Comparison of ENCODE assay signal across 8 cellular contexts in the genomic region with DNA sequence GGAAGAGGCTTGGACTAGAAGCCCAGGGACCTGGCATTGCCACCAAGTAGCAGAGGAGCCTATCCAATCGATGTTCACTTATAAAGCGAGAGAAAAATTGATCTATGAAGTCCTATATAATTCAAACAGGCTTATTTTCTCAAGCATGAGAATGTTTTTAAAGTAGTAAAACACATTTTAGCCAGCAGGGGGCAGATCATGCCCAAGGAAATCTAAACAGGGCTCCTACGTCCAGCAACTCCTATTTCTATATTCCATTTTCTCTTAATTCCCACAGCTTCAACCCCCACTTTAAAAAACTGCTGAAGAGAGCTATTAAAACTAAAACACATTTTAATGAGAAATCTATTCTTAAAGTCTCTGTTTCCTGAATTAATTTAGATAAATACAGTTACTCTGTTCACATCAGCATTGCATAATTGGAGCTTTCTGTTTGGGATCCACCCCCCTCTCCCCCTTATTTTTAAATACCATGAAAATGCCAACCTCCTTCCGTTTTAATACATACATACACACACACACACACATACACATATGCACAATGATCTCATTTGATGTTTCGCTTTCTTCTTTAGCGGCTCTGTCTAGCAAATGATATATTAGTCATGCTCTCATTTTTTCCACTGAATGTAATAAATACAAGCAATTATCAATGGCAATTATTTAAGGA.
DNase-seq lines count a peak whose midpoint lies in the region; ATAC-seq and TF ChIP-seq lines count a peak whose summit lies in the region.

No MANE protein-coding gene starts in this region.

- ATAC-seq in GM21619 (IDR thresholded peaks at IDR 0.05; ENCODE audit: unreplicated experiment) (peak; percentile 48), HG03280 (IDR thresholded peaks at IDR 0.05; ENCODE audit: unreplicated experiment) (no peak)

- no peak overlapping the region for H3K4me3 Mint-ChIP-seq in neural crest cell

- DNase-seq in Caki2 (ENCODE audit: low read depth) (peak; percentile 33), NCI-H128 (lab: John Stamatoyannopoulos, UW; ENCODE audit: unreplicated experiment) (peak; percentile 10), SK-N-MC (ENCODE audit: low read depth, low spot score) (peak; percentile 97), fibroblast of gingiva (ENCODE audit: low read depth) (peak; percentile 52), neural crest cell (ENCODE audit: low read depth, low spot score) (peak; percentile 40)
- no peak for DNase-seq in NK-92 treated with Interleukin-12 subunit alpha and Interleukin-12 subunit beta, amount 100 ng/mL, for 24 hours (lab: John Stamatoyannopoulos, UW)

- no peaks in the 10 kb centered on the region for H3K9me3 Mint-ChIP-seq in neural crest cell

- H3K4me3 ChIP-seq in SK-N-MC: peak overlapping the region; percentile 42

- H3K27me3 Mint-ChIP-seq in neural crest cell (ENCODE audit: low read depth): no peaks in the 10 kb centered on the region

- H3K4me1 Mint-ChIP-seq in neural crest cell: peaks cover 50% of the 10 kb centered on the region

- in situ Hi-C loops in Caki2 (cut with HindIII; ENCODE audit: low pct_unique_long_range_greater_than_20kb, low sequenced_read_pairs): no loop called here

- peak; percentile 86 for TF ChIP-seq CTCF in neural crest cell (conservative IDR thresholded peaks at IDR 0.05)

- peak overlapping the region; percentile 35 for H3K27ac Mint-ChIP-seq in neural crest cell (ENCODE audit: unreplicated experiment)

- H3K36me3 ChIP-seq in SK-N-MC (ENCODE audit: insufficient read depth, low read length): peaks cover 57% of the 10 kb centered on the region

- H3K9me3 ChIP-seq in SK-N-MC (ENCODE audit: low read depth, low read length): no peaks in the 10 kb centered on the region

- peak overlapping the region; percentile 97 for H3K27ac ChIP-seq in SK-N-MC

- peaks cover 12% of the 10 kb centered on the region for H3K36me3 Mint-ChIP-seq in neural crest cell (ENCODE audit: low read depth)

- H3K9ac ChIP-seq in SK-N-MC (ENCODE audit: insufficient read length): peak overlapping the region; percentile 69
